11 cellular contexts compared by ENCODE assay signal in genomic region chr9:37424204-37424685, GRCh38. TPM values are rescaled to one million over a fixed set of nuclear protein-coding genes. Genes with fewer than 3 reads are reported as not detected.
DNase-seq lines count a peak whose midpoint lies in the region; ATAC-seq and TF ChIP-seq lines count a peak whose summit lies in the region.
"Had no signal": no experiment of that assay in that cellular context is flagged by ENCODE, and none has a peak within 500 bp of the region (broad histone marks: within the 10 kb centered on the region; RNA-seq: fewer than 3 reads in every experiment).

No MANE protein-coding gene starts in this region.

- H3K36me3 Mint-ChIP-seq in effector memory CD8-positive, alpha-beta T cell (ENCODE audit: insufficient read depth): peaks cover 19% of the 10 kb centered on the region
- peaks cover 11% of the 10 kb centered on the region for H3K36me3 Mint-ChIP-seq in neural crest cell (ENCODE audit: low read depth)

- H3K27ac ChIP-seq in DND-41 (ENCODE audit: low read length): peak overlapping the region; percentile 32; the same call in 1 of the 2 replicates
- H3K27ac ChIP-seq in OCI-LY3 (ENCODE audit: low read length): peak overlapping the region; percentile 1; the same call in 1 of the 2 replicates
- H3K27ac ChIP-seq: pancreas had no signal

- H2AFZ ChIP-seq in DND-41 (ENCODE audit: low read depth, low read length) (no peak overlapping the region), OCI-LY3 (ENCODE audit: low read depth, low read length) (no peak overlapping the region)

- peak overlapping the region; percentile 95 to 99 for H3K27ac Mint-ChIP-seq in effector memory CD8-positive, alpha-beta T cell
- H3K27ac Mint-ChIP-seq in neural crest cell (ENCODE audit: unreplicated experiment): no peak overlapping the region

- H3K4me3 ChIP-seq in DND-41 (ENCODE audit: low read depth in 1 of 2, low read length in 2 of 2): peak overlapping the region in 1 of 2 experiments; percentile 95; a peak in 2 of 4 replicates
- H3K4me3 ChIP-seq in OCI-LY3 (ENCODE audit: low read length): peak overlapping the region; percentile 79

- DNase-seq in DND-41: no peak
- DNase-seq in effector memory CD8-positive, alpha-beta T cell: no peak
- DNase-seq in neural crest cell (ENCODE audit: low read depth, low spot score): no peak
- no peak for DNase-seq in activated CD4-positive, CD25-positive, alpha-beta regulatory T cell treated with anti-CD3 and anti-CD28 coated beads, Interleukin-2, amount 50 U/mL, for 72 hours
- DNase-seq in activated CD8-positive, alpha-beta memory T cell treated with anti-CD3 and anti-CD28 coated beads, Interleukin-2, amount 50 U/mL, for 48 hours: no peak
- no peak for DNase-seq in ureter (ENCODE audit: low spot score)
- DNase-seq: activated naive CD4-positive, alpha-beta T cell treated with anti-CD3 and anti-CD28 coated beads for 36 hours; foreskin melanocyte had no signal

- no peaks in the 10 kb centered on the region for H3K9me3 Mint-ChIP-seq in effector memory CD8-positive, alpha-beta T cell
- no peaks in the 10 kb centered on the region for H3K9me3 Mint-ChIP-seq in neural crest cell
- H3K9me3 Mint-ChIP-seq: activated naive CD4-positive, alpha-beta T cell treated with anti-CD3 and anti-CD28 coated beads for 36 hours had no signal

- H3K36me3 ChIP-seq in DND-41 (ENCODE audit: insufficient read depth, low read length) (peaks cover 31% of the 10 kb centered on the region), OCI-LY3 (replicated peaks; ENCODE audit: low read depth, low read length) (peaks cover 50% of the 10 kb centered on the region)

- TF ChIP-seq CTCF in DND-41 (IDR thresholded peaks at IDR 0.05; ENCODE audit: borderline replicate concordance, extremely low read depth, low read length, poor library complexity, severe bottlenecking) (no peak), OCI-LY3 (IDR thresholded peaks at IDR 0.05; ENCODE audit: low read depth, low read length) (no peak), neural crest cell (conservative IDR thresholded peaks at IDR 0.05) (no peak)

- peaks cover 12% of the 10 kb centered on the region for H4K20me1 ChIP-seq in DND-41 (ENCODE audit: insufficient read depth, low read length)
- peaks cover 21% of the 10 kb centered on the region; the same call in 1 of the 2 replicates for H4K20me1 ChIP-seq in OCI-LY3 (ENCODE audit: insufficient read depth, low read length)

- H3K4me2 ChIP-seq in DND-41 (ENCODE audit: insufficient read depth, low read length): peak overlapping the region; percentile 83
- peak overlapping the region; percentile 99 for H3K4me2 ChIP-seq in OCI-LY3 (ENCODE audit: low read length)

- H3K9me3 ChIP-seq in DND-41 (ENCODE audit: insufficient read depth, low read length, severe bottlenecking) (no peaks in the 10 kb centered on the region), OCI-LY3 (ENCODE audit: insufficient read depth, low read length) (no peaks in the 10 kb centered on the region)
- H3K9me3 ChIP-seq: pancreas had no signal

- H3K27me3 ChIP-seq in DND-41 (ENCODE audit: insufficient read depth, low read length, poor library complexity): no peaks in the 10 kb centered on the region
- H3K27me3 ChIP-seq in OCI-LY3 (ENCODE audit: low read depth, low read length): no peaks in the 10 kb centered on the region
- H3K27me3 ChIP-seq: pancreas had no signal

- H3K4me3 Mint-ChIP-seq in effector memory CD8-positive, alpha-beta T cell: peak overlapping the region; percentile 91 to 94
- H3K4me3 Mint-ChIP-seq in neural crest cell: peak overlapping the region; percentile 96

- peak overlapping the region; percentile 87; the same call in 1 of the 2 replicates for H3K9ac ChIP-seq in DND-41 (ENCODE audit: low read depth, low read length)
- H3K9ac ChIP-seq in OCI-LY3 (ENCODE audit: low read length): peak overlapping the region; percentile 95

- peaks cover 30% of the 10 kb centered on the region for H3K4me1 ChIP-seq in DND-41 (ENCODE audit: insufficient read depth, low read length)
- H3K4me1 ChIP-seq in OCI-LY3 (ENCODE audit: low read length): peaks cover 25% of the 10 kb centered on the region

- peaks cover 31% of the 10 kb centered on the region for H3K79me2 ChIP-seq in DND-41 (ENCODE audit: insufficient read depth, low read length)
- H3K79me2 ChIP-seq in OCI-LY3 (ENCODE audit: low read length): peaks cover 48% of the 10 kb centered on the region

- H3K4me1 Mint-ChIP-seq in effector memory CD8-positive, alpha-beta T cell (ENCODE audit: low read depth in 2 of 2): peaks cover 23 to 28% of the 10 kb centered on the region in 2 donors
- H3K4me1 Mint-ChIP-seq in neural crest cell: peaks cover 15% of the 10 kb centered on the region

- no peak for ATAC-seq in DND-41 (ENCODE audit: insufficient read depth, low read depth)
- no peak for ATAC-seq in effector memory CD8-positive, alpha-beta T cell (replicated peaks)
- ATAC-seq in HG03457 (IDR thresholded peaks at IDR 0.05; ENCODE audit: unreplicated experiment): no peak
- ATAC-seq: pancreas had no signal

- no peaks in the 10 kb centered on the region for H3K27me3 Mint-ChIP-seq in effector memory CD8-positive, alpha-beta T cell
- H3K27me3 Mint-ChIP-seq in neural crest cell (ENCODE audit: low read depth): no peaks in the 10 kb centered on the region

RNA-seq across cellular contexts. Expression of gene GRHPR, which starts 1.7 kb away (rescaled TPM):
- 120 and 121 TPM in 2 replicates for total RNA-seq in neural crest cell
- total RNA-seq in ureter: 74.2 TPM

RNA-seq across cellular contexts. Expression of gene ZBTB5, which starts 41.0 kb away (rescaled TPM):
- total RNA-seq in neural crest cell (21.6 and 22.9 TPM in 2 replicates), ureter (12.6 TPM)
